1 cellular context compared by ENCODE assay signal in the genomic region with DNA sequence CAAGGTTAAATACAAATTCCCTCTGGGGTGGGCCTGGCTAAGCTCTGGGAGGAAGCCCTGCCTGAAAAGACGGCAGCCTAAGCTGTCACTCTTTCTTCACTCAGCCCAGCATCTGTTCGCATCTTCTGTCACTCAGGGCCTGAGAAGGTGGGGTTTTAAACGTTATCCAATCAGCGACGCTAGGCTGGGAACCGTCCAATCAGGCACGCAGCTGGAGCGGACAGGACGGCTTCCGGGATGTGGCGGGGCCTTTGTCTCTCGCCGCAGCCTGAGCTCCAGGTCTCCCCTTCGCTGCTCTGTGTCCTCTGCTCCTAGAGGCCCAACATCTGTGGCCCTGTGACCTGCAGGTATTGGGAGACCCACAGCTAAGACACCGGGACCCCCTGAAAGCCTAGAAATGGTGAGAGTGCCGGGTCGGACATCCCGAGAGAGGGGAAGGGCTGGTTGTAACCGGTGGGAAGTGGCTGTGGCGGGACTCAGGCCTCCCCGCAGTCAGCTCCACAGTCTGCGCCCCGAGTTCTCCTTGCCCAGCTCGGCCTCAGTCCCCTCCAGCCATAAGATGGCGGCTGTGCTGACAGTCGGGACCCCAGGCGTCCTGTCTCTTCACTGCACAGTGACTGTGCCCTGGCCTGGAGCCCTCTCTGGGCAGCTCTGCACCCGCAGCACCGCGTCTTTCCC.
TF ChIP-seq lines count a peak whose summit lies in the region.

A gene (plus strand): TSS at position 254 of the 678 bp plus-strand sequence. CDS start 144 bp downstream, at position 398.

TF ChIP-seq in HepG2, 621 proteins besides CTCF, POLR2A, EP300 and RAD21 (continued from another document):
- TF ChIP-seq, protein P1, sequence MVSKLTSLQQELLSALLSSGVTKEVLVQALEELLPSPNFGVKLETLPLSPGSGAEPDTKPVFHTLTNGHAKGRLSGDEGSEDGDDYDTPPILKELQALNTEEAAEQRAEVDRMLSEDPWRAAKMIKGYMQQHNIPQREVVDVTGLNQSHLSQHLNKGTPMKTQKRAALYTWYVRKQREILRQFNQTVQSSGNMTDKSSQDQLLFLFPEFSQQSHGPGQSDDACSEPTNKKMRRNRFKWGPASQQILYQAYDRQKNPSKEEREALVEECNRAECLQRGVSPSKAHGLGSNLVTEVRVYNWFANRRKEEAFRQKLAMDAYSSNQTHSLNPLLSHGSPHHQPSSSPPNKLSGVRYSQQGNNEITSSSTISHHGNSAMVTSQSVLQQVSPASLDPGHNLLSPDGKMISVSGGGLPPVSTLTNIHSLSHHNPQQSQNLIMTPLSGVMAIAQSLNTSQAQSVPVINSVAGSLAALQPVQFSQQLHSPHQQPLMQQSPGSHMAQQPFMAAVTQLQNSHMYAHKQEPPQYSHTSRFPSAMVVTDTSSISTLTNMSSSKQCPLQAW (CRISPR knock-in tag; IDR thresholded peaks at IDR 0.05) = peak; percentile 70
- TF ChIP-seq ZNF33A (CRISPR knock-in tag; IDR thresholded peaks at IDR 0.05; ENCODE audit: borderline replicate concordance) = no peak
- TF ChIP-seq BRCA1 (CRISPR knock-in tag; IDR thresholded peaks at IDR 0.05) = no peak
- TF ChIP-seq ZNF251 (CRISPR knock-in tag; IDR thresholded peaks at IDR 0.05) = no peak
- 0 out of 2 replicates have a peak, but pooled peaks have one; percentile 36 for TF ChIP-seq ZNF343 (CRISPR knock-in tag; IDR thresholded peaks at IDR 0.05)
- TF ChIP-seq, protein P2, sequence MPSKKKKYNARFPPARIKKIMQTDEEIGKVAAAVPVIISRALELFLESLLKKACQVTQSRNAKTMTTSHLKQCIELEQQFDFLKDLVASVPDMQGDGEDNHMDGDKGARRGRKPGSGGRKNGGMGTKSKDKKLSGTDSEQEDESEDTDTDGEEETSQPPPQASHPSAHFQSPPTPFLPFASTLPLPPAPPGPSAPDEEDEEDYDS (CRISPR knock-in tag; IDR thresholded peaks at IDR 0.05) = peak; percentile 72; the same call in 1 of the 2 replicates
- 0 out of 2 replicates have a peak, but pooled peaks have one; percentile 18 for TF ChIP-seq IRX3 (CRISPR knock-in tag; IDR thresholded peaks at IDR 0.05; ENCODE audit: borderline replicate concordance, low read depth)
- TF ChIP-seq TAF1 (CRISPR knock-in tag; IDR thresholded peaks at IDR 0.05) = peak; percentile 85
- peak; percentile 61; the same call in 1 of the 2 replicates for TF ChIP-seq ATF1 (CRISPR knock-in tag; IDR thresholded peaks at IDR 0.05)
- TF ChIP-seq, protein P3, sequence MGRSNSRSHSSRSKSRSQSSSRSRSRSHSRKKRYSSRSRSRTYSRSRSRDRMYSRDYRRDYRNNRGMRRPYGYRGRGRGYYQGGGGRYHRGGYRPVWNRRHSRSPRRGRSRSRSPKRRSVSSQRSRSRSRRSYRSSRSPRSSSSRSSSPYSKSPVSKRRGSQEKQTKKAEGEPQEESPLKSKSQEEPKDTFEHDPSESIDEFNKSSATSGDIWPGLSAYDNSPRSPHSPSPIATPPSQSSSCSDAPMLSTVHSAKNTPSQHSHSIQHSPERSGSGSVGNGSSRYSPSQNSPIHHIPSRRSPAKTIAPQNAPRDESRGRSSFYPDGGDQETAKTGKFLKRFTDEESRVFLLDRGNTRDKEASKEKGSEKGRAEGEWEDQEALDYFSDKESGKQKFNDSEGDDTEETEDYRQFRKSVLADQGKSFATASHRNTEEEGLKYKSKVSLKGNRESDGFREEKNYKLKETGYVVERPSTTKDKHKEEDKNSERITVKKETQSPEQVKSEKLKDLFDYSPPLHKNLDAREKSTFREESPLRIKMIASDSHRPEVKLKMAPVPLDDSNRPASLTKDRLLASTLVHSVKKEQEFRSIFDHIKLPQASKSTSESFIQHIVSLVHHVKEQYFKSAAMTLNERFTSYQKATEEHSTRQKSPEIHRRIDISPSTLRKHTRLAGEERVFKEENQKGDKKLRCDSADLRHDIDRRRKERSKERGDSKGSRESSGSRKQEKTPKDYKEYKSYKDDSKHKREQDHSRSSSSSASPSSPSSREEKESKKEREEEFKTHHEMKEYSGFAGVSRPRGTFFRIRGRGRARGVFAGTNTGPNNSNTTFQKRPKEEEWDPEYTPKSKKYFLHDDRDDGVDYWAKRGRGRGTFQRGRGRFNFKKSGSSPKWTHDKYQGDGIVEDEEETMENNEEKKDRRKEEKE (IDR thresholded peaks at IDR 0.05) = no peak
- TF ChIP-seq ZNF747 (CRISPR knock-in tag; IDR thresholded peaks at IDR 0.05; ENCODE audit: borderline replicate concordance) = peak; percentile 38; the same call in 1 of the 2 replicates
- TF ChIP-seq ZFP1 (CRISPR knock-in tag; IDR thresholded peaks at IDR 0.05) = no peak
- TF ChIP-seq HNF4G (IDR thresholded peaks at IDR 0.05; ENCODE audit: borderline replicate concordance, low read depth, low read length) = no peak
- no peak for TF ChIP-seq HNF4G (CRISPR knock-in tag; IDR thresholded peaks at IDR 0.05; ENCODE audit: borderline replicate concordance, low read depth)
- no peak for TF ChIP-seq ZNF101 (CRISPR knock-in tag; IDR thresholded peaks at IDR 0.05; ENCODE audit: borderline replicate concordance, low read depth)
- TF ChIP-seq, protein P4, sequence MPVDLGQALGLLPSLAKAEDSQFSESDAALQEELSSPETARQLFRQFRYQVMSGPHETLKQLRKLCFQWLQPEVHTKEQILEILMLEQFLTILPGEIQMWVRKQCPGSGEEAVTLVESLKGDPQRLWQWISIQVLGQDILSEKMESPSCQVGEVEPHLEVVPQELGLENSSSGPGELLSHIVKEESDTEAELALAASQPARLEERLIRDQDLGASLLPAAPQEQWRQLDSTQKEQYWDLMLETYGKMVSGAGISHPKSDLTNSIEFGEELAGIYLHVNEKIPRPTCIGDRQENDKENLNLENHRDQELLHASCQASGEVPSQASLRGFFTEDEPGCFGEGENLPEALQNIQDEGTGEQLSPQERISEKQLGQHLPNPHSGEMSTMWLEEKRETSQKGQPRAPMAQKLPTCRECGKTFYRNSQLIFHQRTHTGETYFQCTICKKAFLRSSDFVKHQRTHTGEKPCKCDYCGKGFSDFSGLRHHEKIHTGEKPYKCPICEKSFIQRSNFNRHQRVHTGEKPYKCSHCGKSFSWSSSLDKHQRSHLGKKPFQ (CRISPR knock-in tag; IDR thresholded peaks at IDR 0.05; ENCODE audit: insufficient replicate concordance) = peak; percentile 56
- TF ChIP-seq SIX1 (CRISPR knock-in tag; IDR thresholded peaks at IDR 0.05; ENCODE audit: borderline replicate concordance) = no peak
- TF ChIP-seq, protein P5, sequence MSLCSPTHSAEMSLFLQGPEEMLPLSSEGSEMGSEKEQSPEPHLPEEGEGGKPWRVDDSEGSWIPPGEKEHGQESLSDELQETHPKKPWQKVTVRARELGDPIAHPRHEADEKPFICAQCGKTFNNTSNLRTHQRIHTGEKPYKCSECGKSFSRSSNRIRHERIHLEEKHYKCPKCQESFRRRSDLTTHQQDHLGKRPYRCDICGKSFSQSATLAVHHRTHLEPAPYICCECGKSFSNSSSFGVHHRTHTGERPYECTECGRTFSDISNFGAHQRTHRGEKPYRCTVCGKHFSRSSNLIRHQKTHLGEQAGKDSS (CRISPR knock-in tag; IDR thresholded peaks at IDR 0.05; ENCODE audit: borderline replicate concordance, low read depth) = 0 out of 2 replicates have a peak, but pooled peaks have one; percentile 11
- TF ChIP-seq ZBTB3 (CRISPR knock-in tag; IDR thresholded peaks at IDR 0.05; ENCODE audit: borderline replicate concordance, low read depth) = no peak
- TF ChIP-seq ETV5 (CRISPR knock-in tag; IDR thresholded peaks at IDR 0.05; ENCODE audit: borderline replicate concordance) = 0 out of 2 replicates have a peak, but pooled peaks have one; percentile 17
- TF ChIP-seq POLR2AphosphoS5 (IDR thresholded peaks at IDR 0.05; ENCODE audit: low read depth, low read length) = peak; percentile 89
- TF ChIP-seq, protein P6, sequence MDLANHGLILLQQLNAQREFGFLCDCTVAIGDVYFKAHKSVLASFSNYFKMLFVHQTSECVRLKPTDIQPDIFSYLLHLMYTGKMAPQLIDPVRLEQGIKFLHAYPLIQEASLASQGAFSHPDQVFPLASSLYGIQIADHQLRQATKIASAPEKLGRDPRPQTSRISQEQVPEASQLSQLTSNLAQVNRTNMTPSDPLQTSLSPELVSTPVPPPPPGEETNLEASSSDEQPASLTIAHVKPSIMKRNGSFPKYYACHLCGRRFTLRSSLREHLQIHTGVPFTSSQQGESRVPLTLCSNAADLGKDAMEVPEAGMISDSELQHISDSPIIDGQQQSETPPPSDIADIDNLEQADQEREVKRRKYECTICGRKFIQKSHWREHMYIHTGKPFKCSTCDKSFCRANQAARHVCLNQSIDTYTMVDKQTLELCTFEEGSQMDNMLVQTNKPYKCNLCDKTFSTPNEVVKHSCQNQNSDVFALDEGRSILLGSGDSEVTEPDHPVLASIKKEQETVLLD (CRISPR knock-in tag; IDR thresholded peaks at IDR 0.05; ENCODE audit: low read depth) = no peak
- peak; percentile 89 for TF ChIP-seq ELF1 (CRISPR knock-in tag; IDR thresholded peaks at IDR 0.05)
- TF ChIP-seq ZFP62 (CRISPR knock-in tag; IDR thresholded peaks at IDR 0.05) = no peak
- TF ChIP-seq CREM (IDR thresholded peaks at IDR 0.05) = peak; percentile 45; the same call in 1 of the 2 replicates
- TF ChIP-seq CREM (CRISPR knock-in tag; IDR thresholded peaks at IDR 0.05) = no peak
- no peak for TF ChIP-seq NONO (IDR thresholded peaks at IDR 0.05)
- peak; percentile 59; the same call in 1 of the 2 replicates for TF ChIP-seq NONO (CRISPR knock-in tag; conservative IDR thresholded peaks at IDR 0.05)
- TF ChIP-seq SNRNP70 (IDR thresholded peaks at IDR 0.05; ENCODE audit: low read depth, low read length) = no peak
- TF ChIP-seq NFYC (CRISPR knock-in tag; IDR thresholded peaks at IDR 0.05) = peak; percentile 94
- TF ChIP-seq, protein P7, sequence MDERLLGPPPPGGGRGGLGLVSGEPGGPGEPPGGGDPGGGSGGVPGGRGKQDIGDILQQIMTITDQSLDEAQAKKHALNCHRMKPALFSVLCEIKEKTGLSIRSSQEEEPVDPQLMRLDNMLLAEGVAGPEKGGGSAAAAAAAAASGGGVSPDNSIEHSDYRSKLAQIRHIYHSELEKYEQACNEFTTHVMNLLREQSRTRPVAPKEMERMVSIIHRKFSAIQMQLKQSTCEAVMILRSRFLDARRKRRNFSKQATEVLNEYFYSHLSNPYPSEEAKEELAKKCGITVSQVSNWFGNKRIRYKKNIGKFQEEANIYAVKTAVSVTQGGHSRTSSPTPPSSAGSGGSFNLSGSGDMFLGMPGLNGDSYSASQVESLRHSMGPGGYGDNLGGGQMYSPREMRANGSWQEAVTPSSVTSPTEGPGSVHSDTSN (CRISPR knock-in tag; IDR thresholded peaks at IDR 0.05) = peak; percentile 89
- TF ChIP-seq, protein P8, sequence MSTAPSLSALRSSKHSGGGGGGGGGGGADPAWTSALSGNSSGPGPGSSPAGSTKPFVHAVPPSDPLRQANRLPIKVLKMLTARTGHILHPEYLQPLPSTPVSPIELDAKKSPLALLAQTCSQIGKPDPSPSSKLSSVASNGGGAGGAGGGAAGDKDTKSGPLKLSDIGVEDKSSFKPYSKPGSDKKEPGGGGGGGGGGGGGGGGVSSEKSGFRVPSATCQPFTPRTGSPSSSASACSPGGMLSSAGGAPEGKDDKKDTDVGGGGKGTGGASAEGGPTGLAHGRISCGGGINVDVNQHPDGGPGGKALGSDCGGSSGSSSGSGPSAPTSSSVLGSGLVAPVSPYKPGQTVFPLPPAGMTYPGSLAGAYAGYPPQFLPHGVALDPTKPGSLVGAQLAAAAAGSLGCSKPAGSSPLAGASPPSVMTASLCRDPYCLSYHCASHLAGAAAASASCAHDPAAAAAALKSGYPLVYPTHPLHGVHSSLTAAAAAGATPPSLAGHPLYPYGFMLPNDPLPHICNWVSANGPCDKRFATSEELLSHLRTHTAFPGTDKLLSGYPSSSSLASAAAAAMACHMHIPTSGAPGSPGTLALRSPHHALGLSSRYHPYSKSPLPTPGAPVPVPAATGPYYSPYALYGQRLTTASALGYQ (CRISPR knock-in tag; IDR thresholded peaks at IDR 0.05) = no peak
- TF ChIP-seq ZNF10 (CRISPR knock-in tag; IDR thresholded peaks at IDR 0.05; ENCODE audit: borderline replicate concordance, low read depth) = no peak
- peak; percentile 39; the same call in 1 of the 2 replicates for TF ChIP-seq MYC (CRISPR knock-in tag; IDR thresholded peaks at IDR 0.05; ENCODE audit: borderline replicate concordance)
- TF ChIP-seq, protein P9, sequence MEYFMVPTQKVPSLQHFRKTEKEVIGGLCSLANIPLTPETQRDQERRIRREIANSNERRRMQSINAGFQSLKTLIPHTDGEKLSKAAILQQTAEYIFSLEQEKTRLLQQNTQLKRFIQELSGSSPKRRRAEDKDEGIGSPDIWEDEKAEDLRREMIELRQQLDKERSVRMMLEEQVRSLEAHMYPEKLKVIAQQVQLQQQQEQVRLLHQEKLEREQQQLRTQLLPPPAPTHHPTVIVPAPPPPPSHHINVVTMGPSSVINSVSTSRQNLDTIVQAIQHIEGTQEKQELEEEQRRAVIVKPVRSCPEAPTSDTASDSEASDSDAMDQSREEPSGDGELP (IDR thresholded peaks at IDR 0.05; ENCODE audit: borderline replicate concordance, low read depth) = peak; percentile 70; the same call in 1 of the 2 replicates
- TF ChIP-seq NCOA5 (CRISPR knock-in tag; IDR thresholded peaks at IDR 0.05) = no peak
- peak; percentile 70 for TF ChIP-seq DR1 (CRISPR knock-in tag; IDR thresholded peaks at IDR 0.05)
- TF ChIP-seq ZNF569 (CRISPR knock-in tag; IDR thresholded peaks at IDR 0.05; ENCODE audit: borderline replicate concordance) = no peak
- TF ChIP-seq MXI1 (IDR thresholded peaks at IDR 0.05; ENCODE audit: borderline replicate concordance, low read depth, low read length) = peak; percentile 51; the same call in 1 of the 3 replicates
- no peak for TF ChIP-seq MIXL1 (CRISPR knock-in tag; IDR thresholded peaks at IDR 0.05)
- TF ChIP-seq ZFY (CRISPR knock-in tag; IDR thresholded peaks at IDR 0.05) = peak; percentile 96
